Comparison of ENCODE assay signal across 12 cellular contexts in the genomic region with DNA sequence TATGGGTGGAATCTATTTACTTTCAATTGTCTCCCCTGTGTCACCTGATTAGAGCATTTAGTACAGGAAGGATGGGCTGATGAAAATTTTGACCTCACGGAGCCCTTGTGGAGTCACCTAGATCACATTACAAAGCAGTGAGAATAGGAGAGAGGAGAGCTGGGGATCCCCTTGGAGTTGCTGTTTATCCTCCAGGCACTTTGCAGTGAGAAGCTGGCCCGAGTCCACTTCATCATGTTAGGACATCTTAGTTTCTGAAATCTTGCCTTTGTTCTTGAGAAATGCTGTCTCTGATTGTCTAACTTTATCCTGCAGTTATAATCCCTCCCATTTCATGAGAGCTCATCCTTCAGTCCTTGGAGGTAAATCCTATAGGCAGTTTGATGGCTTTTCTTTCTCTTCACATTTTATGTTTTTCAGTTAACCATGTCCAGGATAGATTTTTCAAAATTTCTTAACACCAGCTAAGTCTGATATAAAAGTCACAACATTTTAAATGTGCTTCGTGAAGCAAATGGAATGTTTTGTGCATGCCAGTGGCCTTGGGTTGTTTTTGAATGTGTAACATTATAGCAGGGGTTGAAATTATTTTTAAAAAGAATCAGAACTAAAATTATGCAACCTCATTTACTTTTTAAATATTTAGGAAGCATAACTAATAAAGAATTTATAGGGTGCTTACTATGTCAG.
DNase-seq lines count a peak whose midpoint lies in the region; ATAC-seq and TF ChIP-seq lines count a peak whose summit lies in the region.
"Had no signal": no experiment of that assay in that cellular context is flagged by ENCODE, and none has a peak within 500 bp of the region (broad histone marks: within the 10 kb centered on the region; RNA-seq: fewer than 3 reads in every experiment).

No MANE protein-coding gene starts in this region.

- H3K9me3 Mint-ChIP-seq in stimulated activated memory B cell treated with anti-CD40 and anti-IgM and Interleukin-4, amounts not matched to agents 10 μg/mL and 1 μg/mL and 100 μg/mL, for 72 hours = no peaks in the 10 kb centered on the region
- H3K9me3 Mint-ChIP-seq: activated CD4-positive, alpha-beta memory T cell treated with anti-CD3 and anti-CD28 coated beads, Interleukin-2, amount 10 ng/mL, durations not matched to agents 7 days and 5 days had no signal

- no peak for ATAC-seq in stimulated activated memory B cell treated with anti-CD40 and anti-IgM and Interleukin-4, amounts not matched to agents 10 μg/mL and 1 μg/mL and 100 μg/mL, for 72 hours
- ATAC-seq in HG02885 (IDR thresholded peaks at IDR 0.05; ENCODE audit: poor library complexity, unreplicated experiment) (no peak), GM18502 (IDR thresholded peaks at IDR 0.05; ENCODE audit: poor library complexity, unreplicated experiment) (no peak)

- H4K20me1 ChIP-seq in osteoblast (ENCODE audit: insufficient read depth, low read length) = no peaks in the 10 kb centered on the region

- no peak overlapping the region for H3K27ac Mint-ChIP-seq in stimulated activated memory B cell treated with anti-CD40 and anti-IgM and Interleukin-4, amounts not matched to agents 10 μg/mL and 1 μg/mL and 100 μg/mL, for 72 hours
- H3K27ac Mint-ChIP-seq: activated CD4-positive, alpha-beta memory T cell treated with anti-CD3 and anti-CD28 coated beads, Interleukin-2, amount 10 ng/mL, durations not matched to agents 7 days and 5 days had no signal

- H3K27me3 Mint-ChIP-seq in stimulated activated memory B cell treated with anti-CD40 and anti-IgM and Interleukin-4, amounts not matched to agents 10 μg/mL and 1 μg/mL and 100 μg/mL, for 72 hours = no peaks in the 10 kb centered on the region
- H3K27me3 Mint-ChIP-seq: activated CD4-positive, alpha-beta memory T cell treated with anti-CD3 and anti-CD28 coated beads, Interleukin-2, amount 10 ng/mL, durations not matched to agents 7 days and 5 days had no signal

- in situ Hi-C loops in Caki2 (cut with HindIII; ENCODE audit: low pct_unique_long_range_greater_than_20kb, low sequenced_read_pairs) = no loop called here

- H3K4me1 Mint-ChIP-seq in stimulated activated memory B cell treated with anti-CD40 and anti-IgM and Interleukin-4, amounts not matched to agents 10 μg/mL and 1 μg/mL and 100 μg/mL, for 72 hours = no peaks in the 10 kb centered on the region
- H3K4me1 Mint-ChIP-seq: activated CD4-positive, alpha-beta memory T cell treated with anti-CD3 and anti-CD28 coated beads, Interleukin-2, amount 10 ng/mL, durations not matched to agents 7 days and 5 days had no signal

- H3K36me3 ChIP-seq in osteoblast (ENCODE audit: insufficient read depth, low read length) = no peaks in the 10 kb centered on the region
- H3K36me3 ChIP-seq: neutrophil had no signal

- H3K4me3 Mint-ChIP-seq in stimulated activated memory B cell treated with anti-CD40 and anti-IgM and Interleukin-4, amounts not matched to agents 10 μg/mL and 1 μg/mL and 100 μg/mL, for 72 hours = no peak overlapping the region
- H3K4me3 Mint-ChIP-seq: activated CD4-positive, alpha-beta memory T cell treated with anti-CD3 and anti-CD28 coated beads, Interleukin-2, amount 10 ng/mL, durations not matched to agents 7 days and 5 days had no signal

- peaks cover 40% of the 10 kb centered on the region for H3K4me1 ChIP-seq in osteoblast (ENCODE audit: insufficient read depth, low read length)

- H3K36me3 Mint-ChIP-seq in stimulated activated memory B cell treated with anti-CD40 and anti-IgM and Interleukin-4, amounts not matched to agents 10 μg/mL and 1 μg/mL and 100 μg/mL, for 72 hours = no peaks in the 10 kb centered on the region

- H2AFZ ChIP-seq in osteoblast (ENCODE audit: low read length) = no peak overlapping the region

- no peaks in the 10 kb centered on the region for H3K9me3 ChIP-seq in osteoblast (ENCODE audit: low read depth, low read length)
- H3K9me3 ChIP-seq: neutrophil had no signal

- peak overlapping the region; percentile 78 for H3K27ac ChIP-seq in osteoblast (ENCODE audit: low read depth, low read length)
- H3K27ac ChIP-seq: neutrophil had no signal

- no peak overlapping the region for H3K4me3 ChIP-seq in osteoblast (ENCODE audit: insufficient read depth, low read length)

- DNase-seq in Caki2 (ENCODE audit: low read depth) (peak; percentile 86), NCI-H2029 treated with DMSO at 0.1 percent for 48 hours (lab: John Stamatoyannopoulos, UW) (peak; percentile 44), dermis microvascular lymphatic vessel endothelial cell (ENCODE audit: low read depth in 2 of 2) (peak; percentile 57 to 58), osteoblast (ENCODE audit: insufficient read length, low spot score, missing footprints) (peak; percentile 65), NCI-H1048 (lab: John Stamatoyannopoulos, UW) (no peak)
- DNase-seq: activated CD4-positive, alpha-beta memory T cell treated with anti-CD3 and anti-CD28 coated beads, Interleukin-2, amount 10 ng/mL, durations not matched to agents 7 days and 5 days; Kasumi-1; SHP77 had no signal

- no peak for TF ChIP-seq CTCF in osteoblast (IDR thresholded peaks at IDR 0.05; ENCODE audit: extremely low read depth, low read depth, low read length)

- peaks cover 32% of the 10 kb centered on the region for H3K79me2 ChIP-seq in osteoblast (ENCODE audit: insufficient read depth, low read length)

- H3K4me2 ChIP-seq in osteoblast (ENCODE audit: insufficient read depth, low read length) = peak overlapping the region; percentile 65

- no peaks in the 10 kb centered on the region for H3K27me3 ChIP-seq in osteoblast (ENCODE audit: insufficient read depth, low read length)
- H3K27me3 ChIP-seq: neutrophil had no signal
